ENCODE assay signal across 1 cellular context in the genomic region with DNA sequence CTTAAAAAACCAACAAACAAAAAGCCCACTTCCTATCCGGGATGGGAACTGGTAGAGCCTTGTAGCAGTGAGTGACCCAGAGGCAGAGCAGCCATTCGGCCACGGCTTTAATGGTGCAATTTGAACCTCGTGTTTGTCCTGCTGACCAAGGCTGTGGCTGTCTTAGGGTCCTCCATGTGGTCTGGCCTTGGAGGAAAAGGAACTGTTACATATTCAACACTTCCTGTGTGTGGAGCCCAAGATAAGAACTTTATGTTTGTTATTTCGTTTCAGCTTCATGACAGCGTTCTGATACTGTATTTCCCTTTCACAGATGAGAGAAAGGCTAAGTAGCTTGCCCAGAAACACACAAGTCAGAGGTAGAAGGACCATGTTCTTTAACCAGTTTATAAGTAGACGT.
TF ChIP-seq lines count a peak whose summit lies in the region.

No MANE protein-coding gene starts in this region.

TF ChIP-seq in HepG2, 621 proteins besides CTCF, POLR2A, EP300 and RAD21 (continued from another document):
- TF ChIP-seq LRRFIP1 (CRISPR knock-in tag; conservative IDR thresholded peaks at IDR 0.05) (no peak), ZMYM4 (CRISPR knock-in tag; IDR thresholded peaks at IDR 0.05) (no peak), HCFC1 (IDR thresholded peaks at IDR 0.05; ENCODE audit: low read depth, low read length) (no peak), ZNF333 (CRISPR knock-in tag; IDR thresholded peaks at IDR 0.05; ENCODE audit: borderline replicate concordance) (no peak), ZNF597 (CRISPR knock-in tag; IDR thresholded peaks at IDR 0.05) (no peak)
